In the genomic region with DNA sequence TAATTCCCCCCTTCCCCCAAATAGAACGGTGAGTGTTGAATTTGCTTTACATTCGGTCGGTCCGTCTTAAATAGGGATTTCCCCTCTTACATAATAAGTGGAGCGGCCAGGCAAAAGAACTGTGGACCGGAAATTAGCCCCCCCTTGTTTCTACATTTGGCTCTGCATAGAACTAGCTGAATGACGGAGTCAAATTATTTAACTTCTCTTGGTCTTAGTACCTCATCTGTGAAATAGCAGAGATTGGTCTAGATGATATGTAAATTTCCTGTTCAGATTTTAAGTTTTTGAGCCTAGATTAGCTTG, we compare ENCODE assay signal across 8 cellular contexts. TPM values are rescaled to one million over a fixed set of nuclear protein-coding genes. Genes with fewer than 3 reads are reported as not detected.
DNase-seq lines count a peak whose midpoint lies in the region; ATAC-seq and TF ChIP-seq lines count a peak whose summit lies in the region.

No MANE protein-coding gene starts in this region.

- 45% methylated on average over 4 of the region's 7 CpGs; no CpG with 5 or more reads in 1 of the 2 experiments for WGBS in IMR-90 (ENCODE audit: extremely low coverage in 2 of 2, insufficient read length in 1 of 2), 2 experiments
- WGBS in gastroesophageal sphincter (ENCODE audit: low coverage in 1 of 2), 2 donors, result 47 to 84% methylated on average over 3 to 7 of the region's 7 CpGs

- H3K27ac Mint-ChIP-seq in CD8-positive, alpha-beta T cell, result no peak overlapping the region

- H4K5ac ChIP-seq in IMR-90 (ENCODE audit: low read depth, low read length), result no peak overlapping the region

- H3K23ac ChIP-seq in IMR-90 (ENCODE audit: low read depth, low read length), result 0 out of 2 replicates have a peak overlapping the region, but pooled peaks have one; percentile 58

- no peak overlapping the region for H3K27ac ChIP-seq in CD8-positive, alpha-beta T cell (ENCODE audit: low read depth, low read length)
- H3K27ac ChIP-seq in IMR-90 (ENCODE audit: insufficient read depth, low read length), result peak overlapping the region; percentile 88; the same call in 1 of the 2 replicates
- peak overlapping the region in 1 of 4 donors; percentile 64 for H3K27ac ChIP-seq in gastroesophageal sphincter
- H3K27ac ChIP-seq in skin epidermis, result peak overlapping the region in 2 of 21 experiments; percentile 88

- H3K9me3 ChIP-seq in CD8-positive, alpha-beta T cell (ENCODE audit: low read length), result no peaks in the 10 kb centered on the region
- H3K9me3 ChIP-seq in IMR-90 (ENCODE audit: control insufficient read depth, insufficient read depth, low read length) (no peaks in the 10 kb centered on the region), gastroesophageal sphincter (peaks cover 0 to 7% (median 0%) of the 10 kb centered on the region in 3 donors)

- peaks cover 8% of the 10 kb centered on the region for H3K4me1 ChIP-seq in CD8-positive, alpha-beta T cell (ENCODE audit: insufficient read depth, low read length)
- no peaks in the 10 kb centered on the region; the same call in 1 of the 2 replicates for H3K4me1 ChIP-seq in IMR-90 (ENCODE audit: control insufficient read depth, insufficient read depth, low read length)
- H3K4me1 ChIP-seq in gastroesophageal sphincter, result peaks cover 0 to 14% (median 0%) of the 10 kb centered on the region in 3 donors

- TF ChIP-seq POLR2A in IMR-90 (IDR thresholded peaks at IDR 0.05; ENCODE audit: low read depth, low read length) (no peak), gastroesophageal sphincter (IDR thresholded peaks at IDR 0.05) (no peak)

- peak overlapping the region; percentile 92 for H2AFZ ChIP-seq in IMR-90 (replicated peaks; ENCODE audit: low read length, poor library complexity)

- peaks cover 16% of the 10 kb centered on the region for H3K4me1 Mint-ChIP-seq in CD8-positive, alpha-beta T cell (ENCODE audit: low read depth)

- TF ChIP-seq EP300 in gastroesophageal sphincter (IDR thresholded peaks at IDR 0.05), result no peak

- H2BK15ac ChIP-seq in IMR-90 (ENCODE audit: low read depth, low read length), result 0 out of 3 replicates have a peak overlapping the region, but pooled peaks have one; percentile 32

- BruUV-seq in IMR-90 (replicated peaks; lab: Mats Ljungman, UMichigan), result no TSS peak

- no peaks in the 10 kb centered on the region for H3K36me3 ChIP-seq in CD8-positive, alpha-beta T cell (ENCODE audit: insufficient read depth, low read length)
- no peaks in the 10 kb centered on the region for H3K36me3 ChIP-seq in IMR-90 (ENCODE audit: control insufficient read depth, insufficient read depth, low read length)
- H3K36me3 ChIP-seq in gastroesophageal sphincter, result no peaks in the 10 kb centered on the region

- DNase-seq in CD8-positive, alpha-beta T cell, result no peak
- DNase-seq in GM20000 (ENCODE audit: low spot score), result peak; percentile 79
- DNase-seq in IMR-90, result peak; percentile 20
- DNase-seq in NCI-H187 (lab: John Stamatoyannopoulos, UW), result no peak
- DNase-seq in posterior cingulate gyrus, result no peak
- DNase-seq in stimulated activated CD4-positive, alpha-beta T cell treated with anti-CD3 and anti-CD28 coated beads, Interleukin-4, amount 100 ng/mL, for 1 hour, result no peak

- POLR2A ChIA-PET in CD8-positive, alpha-beta T cell (lab: Charles Lee), result interaction anchor here (0.6 kb wide), 1 partner anchor 232 kb away, joined by 3 read pairs; no protein-coding TSS in a partner anchor
- POLR2A ChIA-PET in IMR-90 (lab: Charles Lee; ENCODE audit: unreplicated experiment), result no interaction called here

- H3K4ac ChIP-seq in IMR-90 (ENCODE audit: low read depth, low read length), result peak overlapping the region; percentile 64

- H2BK20ac ChIP-seq in IMR-90 (ENCODE audit: low read depth, low read length), result no peak overlapping the region

- H3K18ac ChIP-seq in IMR-90 (ENCODE audit: low read depth, low read length), result no peak overlapping the region

- H3K4me3 ChIP-seq in CD8-positive, alpha-beta T cell (ENCODE audit: low read depth, low read length), result no peak overlapping the region
- H3K4me3 ChIP-seq in IMR-90 (ENCODE audit: insufficient read depth, low read depth, low read length), result peak overlapping the region; percentile 57
- peak overlapping the region in 1 of 2 donors; percentile 61 for H3K4me3 ChIP-seq in gastroesophageal sphincter
- peak overlapping the region in 6 of 7 experiments; percentile 43 to 73 (median 53) for H3K4me3 ChIP-seq in skin epidermis

- H3K36me3 Mint-ChIP-seq in CD8-positive, alpha-beta T cell, result no peaks in the 10 kb centered on the region

- 0 out of 4 replicates have a peak overlapping the region, but pooled peaks of 1 of the 2 experiments have one; percentile 62 for H4K8ac ChIP-seq in IMR-90 (ENCODE audit: low read depth in 2 of 2, low read length in 2 of 2)

- no peak for ATAC-seq in CD8-positive, alpha-beta T cell
- no peak for ATAC-seq in IMR-90 (ENCODE audit: low read depth)
- ATAC-seq in gastroesophageal sphincter, result peak; percentile 34

- 0 out of 2 replicates have a peak, but pooled peaks cover 3% of the 10 kb centered on the region for H4K20me1 ChIP-seq in IMR-90 (ENCODE audit: insufficient read depth, low read length)

- H2AK5ac ChIP-seq in IMR-90 (ENCODE audit: low read depth, low read length), result no peak overlapping the region

- no peak overlapping the region for H3K56ac ChIP-seq in IMR-90 (ENCODE audit: extremely low read depth, insufficient read depth, low read length)

- in situ Hi-C loops in IMR-90 (cut with MboI; ENCODE audit: low sequenced_read_pairs), result no loop called here

- TF ChIP-seq RAD21 in IMR-90 (IDR thresholded peaks at IDR 0.05; ENCODE audit: low read length), result no peak

- intact Hi-C loops in CD8-positive, alpha-beta T cell (cut with DNase I, micrococcal nuclease), result no loop called here
- intact Hi-C loops in IMR-90 (cut with micrococcal nuclease) (loop anchor here (5.0 to 10.0 kb wide), 2 partner anchors 40 to 58 kb away; no protein-coding TSS in a partner anchor), posterior cingulate gyrus (cut with DNase I) (no loop called here)

- peak overlapping the region; percentile 50 for H2BK5ac ChIP-seq in IMR-90 (ENCODE audit: low read depth, low read length, poor library complexity, severe bottlenecking)

- H3K14ac ChIP-seq in IMR-90 (replicated peaks; ENCODE audit: low read depth, low read length), result peak overlapping the region; percentile 69

- H2BK120ac ChIP-seq in IMR-90 (ENCODE audit: low read depth, low read length), result peak overlapping the region; percentile 27; the same call in 1 of the 2 replicates

- TF ChIP-seq CTCF in CD8-positive, alpha-beta T cell (IDR thresholded peaks at IDR 0.05), result no peak
- TF ChIP-seq CTCF in GM20000 (IDR thresholded peaks at IDR 0.05; ENCODE audit: extremely low read depth, missing control alignments) (no peak), IMR-90 (conservative IDR thresholded peaks at IDR 0.05; ENCODE audit: low read depth, low read length) (no peak), gastroesophageal sphincter (IDR thresholded peaks at IDR 0.05) (no peak)

- peak overlapping the region; percentile 86 for H3K4me2 ChIP-seq in IMR-90 (ENCODE audit: low read depth, low read length)

- no peak overlapping the region for H4K91ac ChIP-seq in IMR-90 (ENCODE audit: insufficient read depth, low read depth, low read length)

- dilution Hi-C loops in IMR-90 (cut with HindIII; ENCODE audit: low sequenced_read_pairs, unreplicated experiment), result no loop called here

- no peaks in the 10 kb centered on the region for H3K9me3 Mint-ChIP-seq in CD8-positive, alpha-beta T cell

- H3K79me1 ChIP-seq in IMR-90 (ENCODE audit: low read depth in 1 of 2, low read length in 2 of 2), result 0 out of 4 replicates have a peak, but pooled peaks cover 0 to 7% of the 10 kb centered on the region in 2 experiments

- CTCF ChIA-PET in CD8-positive, alpha-beta T cell (lab: Charles Lee), result no interaction called here
- CTCF ChIA-PET in IMR-90 (lab: Yijun Ruan, JAX), result interaction anchor here (0.6 to 1.6 kb wide), 2 partner anchors 10 to 56 kb away, joined by 3 read pairs; no protein-coding TSS in a partner anchor

- peaks cover 3% of the 10 kb centered on the region; the same call in 1 of the 2 replicates for H3K9me1 ChIP-seq in IMR-90 (ENCODE audit: insufficient read depth, low read length)

- H2AK9ac ChIP-seq in IMR-90 (replicated peaks; ENCODE audit: low read depth, low read length, poor library complexity), result peak overlapping the region; percentile 48

- peak overlapping the region; percentile 37; the same call in 1 of the 2 replicates for H3K9ac ChIP-seq in IMR-90 (ENCODE audit: low read depth, low read length)

- H3K4me3 Mint-ChIP-seq in CD8-positive, alpha-beta T cell, result peak overlapping the region; percentile 68

- H3K27me3 Mint-ChIP-seq in CD8-positive, alpha-beta T cell (ENCODE audit: low read depth), result peaks cover 58% of the 10 kb centered on the region

- peaks cover 5% of the 10 kb centered on the region for H3K27me3 ChIP-seq in CD8-positive, alpha-beta T cell (ENCODE audit: insufficient read depth, low read length)
- H3K27me3 ChIP-seq in IMR-90 (ENCODE audit: control insufficient read depth, insufficient read depth, low read length) (peaks cover 6% of the 10 kb centered on the region), gastroesophageal sphincter (peaks cover 42% of the 10 kb centered on the region)

RNA-seq across cellular contexts. Expression of a gene that starts 1.3 kb away (rescaled TPM):
- total RNA-seq in CD8-positive, alpha-beta T cell, result not detected
- 4.7 and 5.0 TPM in 2 replicates for total RNA-seq in IMR-90 (2012; rRNA removed)
- 2.4 and 3.0 TPM in 2 replicates for polyA plus RNA-seq in IMR-90 (2012; rRNA removed)
- 2.2 and 2.8 TPM in 2 replicates for polyA plus RNA-seq in IMR-90 (2012; cell fraction: cytosol; rRNA removed)
- polyA plus RNA-seq in IMR-90 (2012; cell fraction: nucleus; rRNA removed; ENCODE audit: low replicate concordance), result 3.4 and 10.2 TPM in 2 replicates
- 10 to 100 TPM in 1 of 4 donors, 1 to 10 TPM in 3; 2.6 to 20.5 (median 3.9) TPM for total RNA-seq in gastroesophageal sphincter

RNA-seq across cellular contexts. Expression of a gene that starts 14.3 kb away (rescaled TPM):
- total RNA-seq in CD8-positive, alpha-beta T cell, result 1 to 10 TPM; 3.0 to 3.1 TPM
- 16.3 and 25.8 TPM in 2 replicates for total RNA-seq in IMR-90 (2012; rRNA removed)
- 18.3 and 24.0 TPM in 2 replicates for polyA plus RNA-seq in IMR-90 (2012; rRNA removed)
- 5.1 and 6.6 TPM in 2 replicates for polyA plus RNA-seq in IMR-90 (2012; cell fraction: cytosol; rRNA removed)
- polyA plus RNA-seq in IMR-90 (2012; cell fraction: nucleus; rRNA removed; ENCODE audit: low replicate concordance), result 1.3 and 6.9 TPM in 2 replicates
- total RNA-seq in gastroesophageal sphincter, result 100 to 1,000 TPM in 1 of 4 donors, 10 to 100 TPM in 3; 58.0 to 105 (median 86.2) TPM

RNA-seq across cellular contexts. Expression of a gene that starts 32.3 kb away (rescaled TPM):
- total RNA-seq in CD8-positive, alpha-beta T cell, result not detected
- under 0.01 and 0.18 TPM in 2 replicates for total RNA-seq in IMR-90 (2012; rRNA removed)
- polyA plus RNA-seq in IMR-90 (2012; rRNA removed), result 0.09 and 0.10 TPM in 2 replicates
- polyA plus RNA-seq in IMR-90 (2012; cell fraction: cytosol; rRNA removed), result 0.01 and 0.03 TPM in 2 replicates
- 0.40 and 0.88 TPM in 2 replicates for polyA plus RNA-seq in IMR-90 (2012; cell fraction: nucleus; rRNA removed; ENCODE audit: low replicate concordance)
- 1 to 10 TPM in 1 of 4 donors, under 1 TPM in 3; 0.10 to 1.4 (median 0.36) TPM for total RNA-seq in gastroesophageal sphincter

Comparison
In these comparisons a context has a peak if more than half of its experiments do, and no peak if none do; other contexts are left out.
1. DNase-seq: peak in GM20000 (single experiment) and IMR-90 (single experiment); none in CD8-positive, alpha-beta T cell (0 of 7), NCI-H187 (0 of 2), posterior cingulate gyrus (0 of 10) and stimulated activated CD4-positive, alpha-beta T cell treated with anti-CD3 and anti-CD28 coated beads, Interleukin-4, amount 100 ng/mL, for 1 hour (single experiment).